11 cellular contexts compared by ENCODE assay signal in genomic region chr9:87667164-87667738, GRCh38. TPM values are rescaled to one million over a fixed set of nuclear protein-coding genes. Genes with fewer than 3 reads are reported as not detected.
DNase-seq lines count a peak whose midpoint lies in the region; ATAC-seq and TF ChIP-seq lines count a peak whose summit lies in the region.
"Had no signal": no experiment of that assay in that cellular context is flagged by ENCODE, and none has a peak within 500 bp of the region (broad histone marks: within the 10 kb centered on the region; RNA-seq: fewer than 3 reads in every experiment).

No MANE protein-coding gene starts in this region.

- H3K9me3 ChIP-seq in Panc1 (ENCODE audit: control insufficient read depth, insufficient read depth, low read depth, low read length) (no peaks in the 10 kb centered on the region), hepatocyte (ENCODE audit: low read depth) (no peaks in the 10 kb centered on the region)
- H3K9me3 ChIP-seq: neutrophil had no signal

- H3K27ac ChIP-seq in Panc1 (ENCODE audit: low read length) (no peak overlapping the region), hepatocyte (no peak overlapping the region)
- H3K27ac ChIP-seq: neutrophil had no signal

- intact Hi-C loops in Panc1 (cut with micrococcal nuclease; ENCODE audit: unreplicated experiment) = loop anchor here (10.0 kb wide), 1 partner anchor 1232 kb away; no protein-coding TSS in a partner anchor

- TF ChIP-seq CTCF in AG04449 (IDR thresholded peaks at IDR 0.05; ENCODE audit: insufficient read depth, low read length, missing control alignments) (peak; percentile 6), GM12872 (IDR thresholded peaks at IDR 0.05; ENCODE audit: insufficient read depth, low read depth, low read length) (peak; percentile 49), Panc1 (IDR thresholded peaks at IDR 0.05) (0 out of 2 replicates have a peak, but pooled peaks have one; percentile 26), hepatocyte (IDR thresholded peaks at IDR 0.05; ENCODE audit: poor library complexity) (peak; percentile 79)

- H3K4me3 ChIP-seq in AG04449 (ENCODE audit: low read depth, low read length) = no peak overlapping the region
- no peak overlapping the region for H3K4me3 ChIP-seq in Panc1 (ENCODE audit: low read depth in 2 of 2, low read length in 2 of 2)
- H3K4me3 ChIP-seq in hepatocyte = no peak overlapping the region

- H3K4me1 ChIP-seq in Panc1 (ENCODE audit: control insufficient read depth, insufficient read depth, low read length) (no peaks in the 10 kb centered on the region), hepatocyte (ENCODE audit: insufficient read depth) (no peaks in the 10 kb centered on the region)

- ATAC-seq in Panc1 = no peak
- no peak for ATAC-seq in GM18867 (IDR thresholded peaks at IDR 0.05; ENCODE audit: unreplicated experiment)
- ATAC-seq in GM19463 (IDR thresholded peaks at IDR 0.05; ENCODE audit: unreplicated experiment) = no peak
- ATAC-seq in GM18498 (IDR thresholded peaks at IDR 0.05; ENCODE audit: unreplicated experiment) = no peak
- ATAC-seq: activated CD4-positive, CD25-positive, alpha-beta regulatory T cell treated with anti-CD3 and anti-CD28 coated beads, Interleukin-2, amount 50 U/mL, for 24 hours; effector memory CD8-positive, alpha-beta T cell had no signal

- no peaks in the 10 kb centered on the region for H3K27me3 ChIP-seq in Panc1 (ENCODE audit: control insufficient read depth, insufficient read depth, low read length)
- no peaks in the 10 kb centered on the region for H3K27me3 ChIP-seq in hepatocyte
- H3K27me3 ChIP-seq: neutrophil had no signal

- no peaks in the 10 kb centered on the region for H3K36me3 ChIP-seq in Panc1 (ENCODE audit: control insufficient read depth, insufficient read depth, low read length)
- H3K36me3 ChIP-seq in hepatocyte (replicated peaks; ENCODE audit: insufficient read depth, low read depth) = no peaks in the 10 kb centered on the region
- H3K36me3 ChIP-seq: neutrophil had no signal

- H2AFZ ChIP-seq in hepatocyte = no peak overlapping the region

- H3K4me2 ChIP-seq in hepatocyte = no peak overlapping the region

- CTCF ChIA-PET in AG04449 (lab: Yijun Ruan, JAX) (interaction anchor here (0.9 to 1.0 kb wide), 3 partner anchors 10 to 329 kb away, joined by 3 to 6 read pairs (median 3); no protein-coding TSS in a partner anchor), Panc1 (lab: Charles Lee) (no interaction called here)

- no peaks in the 10 kb centered on the region for H3K79me2 ChIP-seq in hepatocyte

- DNase-seq in AG04449 (ENCODE audit: low read depth, low spot score) (no peak), Panc1 (ENCODE audit: low read depth, low spot score) (no peak), hepatocyte (ENCODE audit: low spot score) (peak; percentile 86)
- DNase-seq in activated CD4-positive, CD25-positive, alpha-beta regulatory T cell treated with anti-CD3 and anti-CD28 coated beads, Interleukin-2, amount 50 U/mL, for 72 hours = no peak
- DNase-seq: effector memory CD8-positive, alpha-beta T cell had no signal

- in situ Hi-C loops in Panc1 (cut with HindIII; ENCODE audit: low pct_unique_long_range_greater_than_20kb, low sequenced_read_pairs) = no loop called here

- no TSS peak for BruUV-seq in Panc1 (replicated peaks; lab: Mats Ljungman, UMichigan)

- POLR2A ChIA-PET in AG04449 (lab: Yijun Ruan, JAX) (no interaction called here), Panc1 (lab: Charles Lee) (no interaction called here)

- no peaks in the 10 kb centered on the region for H3K9me2 ChIP-seq in hepatocyte (replicated peaks; ENCODE audit: insufficient read depth)

- no peaks in the 10 kb centered on the region for H4K20me1 ChIP-seq in hepatocyte (ENCODE audit: insufficient read depth, poor library complexity, severe bottlenecking)

- WGBS in hepatocyte (ENCODE audit: low lambda C conversion rate, missing lambda C conversion rate) = 35% methylated on average over 3 of the region's 3 CpGs

RNA-seq across cellular contexts. Expression of gene CTSL, which starts 58.7 kb away (rescaled TPM):
- total RNA-seq in Panc1 (2021; ENCODE audit: unreplicated experiment) (45.2 TPM), hepatocyte (343 and 365 TPM in 2 replicates)
- polyA plus RNA-seq in Panc1 (2012; ENCODE audit: insufficient read length) = 63.3 TPM
- polyA plus RNA-seq in hepatocyte = 328 and 341 TPM in 2 replicates

Comparison
In these comparisons a context has a peak if more than half of its experiments do, and no peak if none do; other contexts are left out.
1. CTCF ChIP-seq: peak in every context shown above with its lines; median percentile 79 in hepatocyte; 49 in GM12872; 26 in Panc1; 6 in AG04449.